ENCODE assay signal across 1 cellular context in the genomic region with DNA sequence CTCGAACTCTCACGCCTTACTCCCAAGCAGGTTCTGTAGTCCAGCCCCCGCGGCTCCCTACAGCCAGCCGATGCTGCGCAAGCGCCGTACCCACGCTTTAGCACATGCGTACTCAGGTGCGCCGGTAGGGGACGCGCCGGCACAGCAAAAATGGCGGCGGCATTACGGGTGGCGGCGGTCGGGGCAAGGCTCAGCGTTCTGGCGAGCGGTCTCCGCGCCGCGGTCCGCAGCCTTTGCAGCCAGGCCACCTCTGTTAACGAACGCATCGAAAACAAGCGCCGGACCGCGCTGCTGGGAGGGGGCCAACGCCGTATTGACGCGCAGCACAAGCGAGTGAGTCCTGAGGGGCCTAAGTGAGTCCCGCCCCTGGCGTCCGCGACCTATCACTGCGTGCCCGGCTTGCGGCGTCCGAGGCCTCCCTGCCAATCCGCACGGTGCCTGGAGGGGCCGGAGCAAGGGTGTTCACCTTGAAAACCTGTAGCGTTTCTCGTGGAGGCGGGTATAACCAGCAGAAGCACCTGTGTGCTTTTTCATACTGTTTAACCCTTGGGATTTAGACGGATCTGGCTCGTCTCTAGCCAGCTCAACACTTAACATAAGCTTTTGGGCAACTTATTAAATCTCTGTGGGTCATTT.
A peak's percentile ranks its signal among the peaks of the same experiment; 100 is the strongest.
TF ChIP-seq lines count a peak whose summit lies in the region.

A gene (plus strand): TSS at position 115 of the 636 bp plus-strand sequence. CDS start 36 bp downstream, at position 151.

TF ChIP-seq in SK-N-SH, 30 proteins besides CTCF, POLR2A, EP300 and RAD21 (continued from another document):
- TF ChIP-seq GATA2 (CRISPR knock-in tag; IDR thresholded peaks at IDR 0.05) = no peak
- TF ChIP-seq YY1 (IDR thresholded peaks at IDR 0.05; ENCODE audit: low read depth) = peak; percentile 96
- TF ChIP-seq SIN3A (IDR thresholded peaks at IDR 0.05; ENCODE audit: borderline replicate concordance, low read depth, low read length) = no peak
- TF ChIP-seq FOXM1 (IDR thresholded peaks at IDR 0.05; ENCODE audit: low read depth) = no peak
- TF ChIP-seq, protein P1, sequence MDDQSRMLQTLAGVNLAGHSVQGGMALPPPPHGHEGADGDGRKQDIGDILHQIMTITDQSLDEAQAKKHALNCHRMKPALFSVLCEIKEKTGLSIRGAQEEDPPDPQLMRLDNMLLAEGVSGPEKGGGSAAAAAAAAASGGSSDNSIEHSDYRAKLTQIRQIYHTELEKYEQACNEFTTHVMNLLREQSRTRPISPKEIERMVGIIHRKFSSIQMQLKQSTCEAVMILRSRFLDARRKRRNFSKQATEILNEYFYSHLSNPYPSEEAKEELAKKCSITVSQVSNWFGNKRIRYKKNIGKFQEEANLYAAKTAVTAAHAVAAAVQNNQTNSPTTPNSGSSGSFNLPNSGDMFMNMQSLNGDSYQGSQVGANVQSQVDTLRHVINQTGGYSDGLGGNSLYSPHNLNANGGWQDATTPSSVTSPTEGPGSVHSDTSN (IDR thresholded peaks at IDR 0.05) = peak; percentile 9; the same call in 1 of the 2 replicates
- TF ChIP-seq TCF12 (IDR thresholded peaks at IDR 0.05) = no peak
- no peak for TF ChIP-seq NFIC (IDR thresholded peaks at IDR 0.05; ENCODE audit: borderline replicate concordance)
- TF ChIP-seq, protein P2, sequence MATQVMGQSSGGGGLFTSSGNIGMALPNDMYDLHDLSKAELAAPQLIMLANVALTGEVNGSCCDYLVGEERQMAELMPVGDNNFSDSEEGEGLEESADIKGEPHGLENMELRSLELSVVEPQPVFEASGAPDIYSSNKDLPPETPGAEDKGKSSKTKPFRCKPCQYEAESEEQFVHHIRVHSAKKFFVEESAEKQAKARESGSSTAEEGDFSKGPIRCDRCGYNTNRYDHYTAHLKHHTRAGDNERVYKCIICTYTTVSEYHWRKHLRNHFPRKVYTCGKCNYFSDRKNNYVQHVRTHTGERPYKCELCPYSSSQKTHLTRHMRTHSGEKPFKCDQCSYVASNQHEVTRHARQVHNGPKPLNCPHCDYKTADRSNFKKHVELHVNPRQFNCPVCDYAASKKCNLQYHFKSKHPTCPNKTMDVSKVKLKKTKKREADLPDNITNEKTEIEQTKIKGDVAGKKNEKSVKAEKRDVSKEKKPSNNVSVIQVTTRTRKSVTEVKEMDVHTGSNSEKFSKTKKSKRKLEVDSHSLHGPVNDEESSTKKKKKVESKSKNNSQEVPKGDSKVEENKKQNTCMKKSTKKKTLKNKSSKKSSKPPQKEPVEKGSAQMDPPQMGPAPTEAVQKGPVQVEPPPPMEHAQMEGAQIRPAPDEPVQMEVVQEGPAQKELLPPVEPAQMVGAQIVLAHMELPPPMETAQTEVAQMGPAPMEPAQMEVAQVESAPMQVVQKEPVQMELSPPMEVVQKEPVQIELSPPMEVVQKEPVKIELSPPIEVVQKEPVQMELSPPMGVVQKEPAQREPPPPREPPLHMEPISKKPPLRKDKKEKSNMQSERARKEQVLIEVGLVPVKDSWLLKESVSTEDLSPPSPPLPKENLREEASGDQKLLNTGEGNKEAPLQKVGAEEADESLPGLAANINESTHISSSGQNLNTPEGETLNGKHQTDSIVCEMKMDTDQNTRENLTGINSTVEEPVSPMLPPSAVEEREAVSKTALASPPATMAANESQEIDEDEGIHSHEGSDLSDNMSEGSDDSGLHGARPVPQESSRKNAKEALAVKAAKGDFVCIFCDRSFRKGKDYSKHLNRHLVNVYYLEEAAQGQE (IDR thresholded peaks at IDR 0.05; ENCODE audit: low read depth, low read length) = peak; percentile 35; the same call in 1 of the 2 replicates
- no peak; the same call in none of the 2 replicates for TF ChIP-seq RFX5 (IDR thresholded peaks at IDR 0.05; ENCODE audit: low read length)
- TF ChIP-seq JUND (IDR thresholded peaks at IDR 0.05) = no peak
- TF ChIP-seq SMC3 (IDR thresholded peaks at IDR 0.05; ENCODE audit: low read depth, low read length) = peak; percentile 27; the same call in 1 of the 2 replicates
- peak; percentile 86 for TF ChIP-seq NRF1 (IDR thresholded peaks at IDR 0.05; ENCODE audit: low read depth, low read length)
- TF ChIP-seq RCOR1 (IDR thresholded peaks at IDR 0.05; ENCODE audit: low read length) = peak; percentile 80
- TF ChIP-seq MEF2A (IDR thresholded peaks at IDR 0.05; ENCODE audit: borderline replicate concordance, low read depth) = no peak
- TF ChIP-seq, protein P3, sequence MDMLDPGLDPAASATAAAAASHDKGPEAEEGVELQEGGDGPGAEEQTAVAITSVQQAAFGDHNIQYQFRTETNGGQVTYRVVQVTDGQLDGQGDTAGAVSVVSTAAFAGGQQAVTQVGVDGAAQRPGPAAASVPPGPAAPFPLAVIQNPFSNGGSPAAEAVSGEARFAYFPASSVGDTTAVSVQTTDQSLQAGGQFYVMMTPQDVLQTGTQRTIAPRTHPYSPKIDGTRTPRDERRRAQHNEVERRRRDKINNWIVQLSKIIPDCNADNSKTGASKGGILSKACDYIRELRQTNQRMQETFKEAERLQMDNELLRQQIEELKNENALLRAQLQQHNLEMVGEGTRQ (IDR thresholded peaks at IDR 0.05; ENCODE audit: borderline replicate concordance, low read depth, low read length) = no peak
